9 cellular contexts compared by ENCODE assay signal in the genomic region with DNA sequence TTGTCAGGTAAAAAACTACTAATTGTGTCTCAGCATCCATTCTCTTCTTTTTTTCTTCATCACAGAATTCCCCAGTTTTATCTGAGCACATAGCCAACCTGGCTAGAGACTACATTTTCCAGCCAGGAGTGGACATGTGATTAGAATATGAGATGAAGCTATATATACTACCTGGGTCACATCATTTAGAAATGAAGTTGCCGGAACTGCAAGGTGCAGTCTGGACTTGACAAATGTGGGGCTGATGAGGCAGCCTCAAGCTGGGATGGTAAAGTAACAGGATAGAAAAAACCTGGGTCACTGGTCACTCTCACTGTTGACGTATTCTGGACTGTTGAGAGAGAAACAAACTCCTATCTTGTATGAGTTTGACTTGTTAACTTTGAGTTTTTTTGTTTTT.
"Had no signal": no experiment of that assay in that cellular context is flagged by ENCODE, and none has a peak within 500 bp of the region (broad histone marks: within the 10 kb centered on the region; RNA-seq: fewer than 3 reads in every experiment).

No MANE protein-coding gene starts in this region.

- H3K4me1 ChIP-seq: HAP-1 had no signal

- H3K4me3 ChIP-seq: GM23248, HAP-1 had no signal

- DNase-seq: GM23248, GOT3, H7, HFFc6 had no signal

- H3K36me3 ChIP-seq: HAP-1 had no signal

- H3K27ac ChIP-seq: GM23248, HL-60 had no signal

- H3K27ac Mint-ChIP-seq: HFFc6, IgD-negative memory B cell had no signal

- H2AFZ ChIP-seq: GM23248 had no signal

- H3K27me3 Mint-ChIP-seq: IgD-negative memory B cell had no signal

- H3K9ac ChIP-seq: GM23248 had no signal

- ATAC-seq: HCT116, HepG2 had no signal

- H3K4me1 Mint-ChIP-seq: IgD-negative memory B cell had no signal

- H3K9me3 Mint-ChIP-seq: HFFc6, IgD-negative memory B cell had no signal

- H3K36me3 Mint-ChIP-seq: IgD-negative memory B cell had no signal

- H3K4me3 Mint-ChIP-seq: HFFc6, IgD-negative memory B cell had no signal

- H3K9me3 ChIP-seq: HAP-1 had no signal
